8 cellular contexts compared by ENCODE assay signal in genomic region chr1:202143011-202143767, GRCh38. TPM values are rescaled to one million over a fixed set of nuclear protein-coding genes. Genes with fewer than 3 reads are reported as not detected.
DNase-seq lines count a peak whose midpoint lies in the region; ATAC-seq, FAIRE-seq and TF ChIP-seq lines count a peak whose summit lies in the region.

No MANE protein-coding gene starts in this region.

- FAIRE-seq in bronchial epithelial cell (lab: Jason Lieb, UNC): no peak
- FAIRE-seq in D721Med (lab: Jason Lieb, UNC): no peak

- H3K4me3 ChIP-seq in HCT116 (replicated peaks in 1 of 2; ENCODE audit: low read depth in 1 of 2, low read length in 2 of 2) (peak overlapping the region; percentile 77), bronchial epithelial cell (ENCODE audit: low read depth, low read length) (peak overlapping the region; percentile 79), testis (peak overlapping the region; percentile 88 to 93)

- no peaks in the 10 kb centered on the region for H3K27me3 ChIP-seq in HCT116 (ENCODE audit: insufficient read depth, low read length)
- H3K27me3 ChIP-seq in bronchial epithelial cell (ENCODE audit: control insufficient read depth, insufficient read depth, low read length): no peaks in the 10 kb centered on the region
- no peaks in the 10 kb centered on the region for H3K27me3 ChIP-seq in testis

- peaks cover 51% of the 10 kb centered on the region for H3K79me2 ChIP-seq in HCT116 (ENCODE audit: insufficient read depth, low read length)

- RAD21 ChIA-PET in HCT116 (lab: Charles Lee; ENCODE audit: low non-redundant PET in 1 of 2, low total read pairs in 2 of 2, uncharacterized antibody in 2 of 2, unreplicated experiment in 2 of 2): no interaction called here

- H3K36me3 ChIP-seq in HCT116 (ENCODE audit: control insufficient read depth in 1 of 2, insufficient read depth in 2 of 2, low read length in 2 of 2) (no peaks in the 10 kb centered on the region), bronchial epithelial cell (ENCODE audit: control insufficient read depth, insufficient read depth, low read length) (peaks cover 7% of the 10 kb centered on the region), testis (ENCODE audit: low read depth, missing control alignments) (no peaks in the 10 kb centered on the region)

- H3K9me2 ChIP-seq in HCT116 (ENCODE audit: insufficient read depth): no peaks in the 10 kb centered on the region

- peak overlapping the region; percentile 83 for H3K9ac ChIP-seq in HCT116 (ENCODE audit: low read length)

- TF ChIP-seq CTCF in HCT116 (IDR thresholded peaks at IDR 0.05 in 2 of 3, conservative IDR thresholded peaks at IDR 0.05 in 1 of 3; ENCODE audit: borderline replicate concordance in 1 of 3, insufficient read depth in 1 of 3, low read depth in 2 of 3, low read length in 2 of 3) (no peak), bronchial epithelial cell (IDR thresholded peaks at IDR 0.05; ENCODE audit: insufficient read depth, low read length, severe bottlenecking) (no peak), testis (IDR thresholded peaks at IDR 0.05) (no peak), D721Med (IDR thresholded peaks at IDR 0.05; ENCODE audit: insufficient read depth, missing control alignments) (no peak)

- TSS peak; percentile 41 for BruUV-seq in HCT116 (replicated peaks; lab: Mats Ljungman, UMichigan)

- intact Hi-C loops in HCT116 (cut with micrococcal nuclease): no loop called here
- intact Hi-C loops in testis (cut with DNase I; ENCODE audit: low total_unique reads): no loop called here

- peak; percentile 60 for DNase-seq in GM03348 (ENCODE audit: low spot score)
- DNase-seq in HCT116 (ENCODE audit: low read depth, low spot score): no peak
- DNase-seq in NOMO-1 treated with dmso at 0.1 percent for 144 hours (lab: John Stamatoyannopoulos, UW; ENCODE audit: unreplicated experiment): peak; percentile 71
- DNase-seq in bronchial epithelial cell (ENCODE audit: low read depth): no peak
- DNase-seq in left lobe of liver (ENCODE audit: low spot score): peak; percentile 92
- no peak for DNase-seq in testis
- DNase-seq in D721Med (ENCODE audit: insufficient read length, low spot score): no peak
- no peak for DNase-seq in NCI-H2029 treated with DMSO at 0.1 percent for 48 hours (lab: John Stamatoyannopoulos, UW)

- CTCF ChIA-PET in HCT116 (lab: Charles Lee): interaction anchor here (1.6 kb wide), 1 partner anchor 8 kb away, joined by 5 read pairs; no protein-coding TSS in a partner anchor

- peak overlapping the region; percentile 95 for H3K4me2 ChIP-seq in HCT116 (ENCODE audit: low read length)

- no peak for TF ChIP-seq POLR2A in HCT116 (IDR thresholded peaks at IDR 0.05; ENCODE audit: borderline replicate concordance, extremely low read depth, insufficient read depth, insufficient read length)
- no peak for TF ChIP-seq POLR2A in testis (IDR thresholded peaks at IDR 0.05)

- POLR2A ChIA-PET in HCT116 (lab: Charles Lee): interaction anchor here (1.6 kb wide), 1 partner anchor 11 kb away, joined by 3 read pairs; no protein-coding TSS in a partner anchor

- no peaks in the 10 kb centered on the region for H4K20me1 ChIP-seq in HCT116 (ENCODE audit: insufficient read depth)

- H3K27ac ChIP-seq in HCT116 (ENCODE audit: low read depth, low read length) (peak overlapping the region; percentile 86; the same call in 1 of the 2 replicates), testis (peak overlapping the region; percentile 88 to 90)

- WGBS in testis, 2 donors: 7 to 12% methylated on average over 14 to 17 of the region's 17 CpGs

- H3K4me1 ChIP-seq in HCT116 (ENCODE audit: control insufficient read depth in 1 of 2, insufficient read depth in 2 of 2, low read length in 2 of 2): peaks cover 5 to 20% of the 10 kb centered on the region in 2 experiments; a peak in 3 of 4 replicates
- peaks cover 14% of the 10 kb centered on the region for H3K4me1 ChIP-seq in testis

- no peak for TF ChIP-seq RAD21 in HCT116 (IDR thresholded peaks at IDR 0.05; ENCODE audit: low read depth)

- H2AFZ ChIP-seq in HCT116 (ENCODE audit: low read depth, low read length, poor library complexity, severe bottlenecking): no peak overlapping the region

- ATAC-seq in HCT116: peak; percentile 21
- peak; percentile 79 for ATAC-seq in left lobe of liver

- H3K9me3 ChIP-seq in HCT116 (ENCODE audit: control insufficient read depth in 1 of 2, insufficient read depth in 1 of 2, low read depth in 1 of 2, low read length in 2 of 2) (no peaks in the 10 kb centered on the region), testis (no peaks in the 10 kb centered on the region)

TF ChIP-seq in HCT116, 20 proteins besides CTCF, POLR2A, EP300 and RAD21:
- no peak for TF ChIP-seq SP1 (IDR thresholded peaks at IDR 0.05; ENCODE audit: low read depth)
- no peak for TF ChIP-seq EZH2phosphoT487 (IDR thresholded peaks at IDR 0.05; ENCODE audit: borderline replicate concordance)
- TF ChIP-seq CBX3 (IDR thresholded peaks at IDR 0.05; ENCODE audit: low read depth): no peak
- TF ChIP-seq ATF3 (IDR thresholded peaks at IDR 0.05): no peak
- no peak for TF ChIP-seq SIN3A (IDR thresholded peaks at IDR 0.05; ENCODE audit: low read depth)
- no peak for TF ChIP-seq FOSL1 (IDR thresholded peaks at IDR 0.05; ENCODE audit: low read depth)
- TF ChIP-seq ZNF274 (IDR thresholded peaks at IDR 0.05; ENCODE audit: low read depth, low read length): no peak

RNA-seq across cellular contexts. Expression of gene ARL8A, which starts 1.3 kb away (rescaled TPM):
- total RNA-seq in HCT116 (2021; ENCODE audit: unreplicated experiment) (45.6 TPM), bronchial epithelial cell (30.3 and 33.3 TPM in 2 replicates), left lobe of liver (34.6 TPM), testis (10 to 100 TPM; 63.9 to 80.8 TPM)
- 35.2 and 36.4 TPM in 2 replicates for polyA plus RNA-seq in HCT116 (2012)
- 46.9 TPM for polyA plus RNA-seq in testis (ENCODE audit: insufficient read depth, low read depth, low replicate concordance)

RNA-seq across cellular contexts. Expression of gene PTPN7, which starts 17.2 kb away (rescaled TPM):
- total RNA-seq in HCT116 (2021; ENCODE audit: unreplicated experiment) (0.76 TPM), bronchial epithelial cell (under 0.01 TPM in 1 of 2 replicates, not detected in the other), left lobe of liver (0.86 TPM), testis (100 to 1,000 TPM in 1 of 2 donors, 10 to 100 TPM in 1; 84.1 to 119 TPM)
- 0.12 and 0.25 TPM in 2 replicates for polyA plus RNA-seq in HCT116 (2012)
- polyA plus RNA-seq in testis (ENCODE audit: insufficient read depth, low read depth, low replicate concordance): 43.0 TPM

RNA-seq across cellular contexts. Expression of gene GPR37L1, which starts 20.5 kb away (rescaled TPM):
- 0.10 TPM for total RNA-seq in HCT116 (2021; ENCODE audit: unreplicated experiment)
- polyA plus RNA-seq in HCT116 (2012): 0.16 and 0.19 TPM in 2 replicates
- total RNA-seq in bronchial epithelial cell: under 0.01 TPM in 1 of 2 replicates, not detected in the other
- total RNA-seq in left lobe of liver: not detected
- total RNA-seq in testis: 1 to 10 TPM in 1 of 2 donors, under 1 TPM in 1; 0.56 to 1.6 TPM
- 0.42 TPM for polyA plus RNA-seq in testis (ENCODE audit: insufficient read depth, low read depth, low replicate concordance)

RNA-seq across cellular contexts. Expression of gene LGR6, which starts 50.4 kb away (rescaled TPM):
- total RNA-seq in HCT116 (2021; ENCODE audit: unreplicated experiment) (0.20 TPM), bronchial epithelial cell (under 0.01 TPM in 1 of 2 replicates, not detected in the other), left lobe of liver (1.4 TPM), testis (1 to 10 TPM; 8.1 to 8.3 TPM)
- 0.48 and 1.2 TPM in 2 replicates for polyA plus RNA-seq in HCT116 (2012)
- 18.4 TPM for polyA plus RNA-seq in testis (ENCODE audit: insufficient read depth, low read depth, low replicate concordance)

Comparison
In these comparisons a context has a peak if more than half of its experiments do, and no peak if none do; other contexts are left out.
1. DNase-seq: peak in GM03348 (single experiment), NOMO-1 treated with dmso at 0.1 percent for 144 hours (single experiment) and left lobe of liver (single experiment); none in HCT116 (single experiment), bronchial epithelial cell (single experiment), testis (single experiment), D721Med (single experiment) and NCI-H2029 treated with DMSO at 0.1 percent for 48 hours (single experiment).
2. RNA of gene PTPN7, which starts 17.2 kb away (total RNA-seq): 84.1 to 119 TPM in testis; 0.86 TPM in left lobe of liver (single experiment), 0.76 TPM in HCT116 (single experiment) and under 0.01 TPM in bronchial epithelial cell; every median in the first group is over 10 times any median in the second.
3. Peak in every context shown above with its lines, with median percentiles within 50 percentile points of each other: H3K4me3 ChIP-seq.